Comparison of ENCODE assay signal across 8 cellular contexts in the genomic region with DNA sequence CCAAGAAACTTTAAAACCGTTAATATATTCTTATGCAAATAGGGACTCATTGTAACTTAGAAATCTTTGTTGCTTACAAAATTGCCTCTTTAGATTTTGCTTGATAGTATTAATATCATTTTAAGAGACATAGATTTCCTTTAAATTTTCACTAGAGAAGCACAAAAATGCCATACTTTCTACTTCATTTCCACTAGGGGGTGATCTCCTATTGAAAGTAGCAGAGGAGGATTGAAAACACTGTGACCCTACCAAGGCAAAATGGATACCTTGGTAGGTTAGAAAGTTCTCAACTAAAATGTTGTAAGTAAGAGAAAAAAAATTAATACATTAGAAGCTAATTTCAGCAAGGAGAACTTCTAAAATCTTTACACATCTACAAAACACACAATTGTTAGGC.
DNase-seq lines count a peak whose midpoint lies in the region; ATAC-seq and TF ChIP-seq lines count a peak whose summit lies in the region.

No MANE protein-coding gene starts in this region.

- H3K4me3 ChIP-seq in PC-3 (ENCODE audit: low read length) (no peak overlapping the region), fibroblast of lung (replicated peaks in 1 of 4; ENCODE audit: control extremely low read depth in 1 of 4, insufficient read depth in 1 of 4, low read depth in 3 of 4, low read length in 4 of 4) (no peak overlapping the region)

- no peaks in the 10 kb centered on the region for H3K36me3 ChIP-seq in PC-3 (ENCODE audit: low read depth, low read length)
- no peaks in the 10 kb centered on the region for H3K36me3 ChIP-seq in fibroblast of lung (ENCODE audit: control insufficient read depth, insufficient read depth, low read length)

- H3K9me3 Mint-ChIP-seq in stimulated activated naive B cell treated with anti-CD40 and anti-IgM and Interleukin-4, amounts not matched to agents 10 μg/mL and 1 μg/mL and 100 μg/mL, for 72 hours, result no peaks in the 10 kb centered on the region
- H3K9me3 Mint-ChIP-seq in activated naive CD4-positive, alpha-beta T cell treated with anti-CD3 and anti-CD28 coated beads, Interleukin-2, amount 10 ng/mL, durations not matched to agents 7 days and 5 days, result no peaks in the 10 kb centered on the region

- H3K9me2 ChIP-seq in PC-3 (replicated peaks; ENCODE audit: low read length), result no peaks in the 10 kb centered on the region

- peak; percentile 68 for ATAC-seq in GM18502 (IDR thresholded peaks at IDR 0.05; ENCODE audit: poor library complexity, unreplicated experiment)
- ATAC-seq in HG03025 (IDR thresholded peaks at IDR 0.05; ENCODE audit: low FRiP score, unreplicated experiment), result peak; percentile 47
- ATAC-seq in PC-3, result 0 out of 2 replicates have a peak, but pooled peaks have one; percentile 23
- peak; percentile 49 to 64 for ATAC-seq in stimulated activated naive B cell treated with anti-CD40 and anti-IgM and Interleukin-4, amounts not matched to agents 10 μg/mL and 1 μg/mL and 100 μg/mL, for 72 hours (replicated peaks)

- H3K9ac ChIP-seq in PC-3 (ENCODE audit: low read length) (0 out of 2 replicates have a peak overlapping the region, but pooled peaks have one; percentile 2), fibroblast of lung (ENCODE audit: insufficient read depth, low read length) (no peak overlapping the region)

- no peaks in the 10 kb centered on the region for H3K79me2 ChIP-seq in PC-3 (ENCODE audit: low read length)
- H3K79me2 ChIP-seq in fibroblast of lung (ENCODE audit: control insufficient read depth, insufficient read depth, low read length), result no peaks in the 10 kb centered on the region

- intact Hi-C loops in PC-3 (cut with micrococcal nuclease), result loop anchor here (1.0 to 10.0 kb wide), 7 partner anchors 386 to 1006 kb away; no protein-coding TSS in a partner anchor

- no peak overlapping the region for H3K27ac ChIP-seq in PC-3 (ENCODE audit: low read length)
- no peak overlapping the region for H3K27ac ChIP-seq in fibroblast of lung (ENCODE audit: insufficient read depth, low read length)

- H3K27me3 Mint-ChIP-seq in stimulated activated naive B cell treated with anti-CD40 and anti-IgM and Interleukin-4, amounts not matched to agents 10 μg/mL and 1 μg/mL and 100 μg/mL, for 72 hours, result no peaks in the 10 kb centered on the region
- H3K27me3 Mint-ChIP-seq in activated naive CD4-positive, alpha-beta T cell treated with anti-CD3 and anti-CD28 coated beads, Interleukin-2, amount 10 ng/mL, durations not matched to agents 7 days and 5 days, result peaks cover 4% of the 10 kb centered on the region

- TF ChIP-seq CTCF in PC-3 (conservative IDR thresholded peaks at IDR 0.05; ENCODE audit: low read depth, low read length), result peak; percentile 80
- TF ChIP-seq CTCF in fibroblast of lung (conservative IDR thresholded peaks at IDR 0.05 in 1 of 2, IDR thresholded peaks at IDR 0.05 in 1 of 2; ENCODE audit: low read depth in 1 of 2, low read length in 2 of 2), result peak; percentile 48 to 61

- no peaks in the 10 kb centered on the region for H3F3A ChIP-seq in PC-3 (ENCODE audit: low read length, unreplicated experiment)

- no peaks in the 10 kb centered on the region for H3K9me3 ChIP-seq in PC-3 (ENCODE audit: low read length)
- H3K9me3 ChIP-seq in fibroblast of lung (ENCODE audit: control insufficient read depth, insufficient read depth, low read depth, low read length), result no peaks in the 10 kb centered on the region

- H3K36me3 Mint-ChIP-seq in stimulated activated naive B cell treated with anti-CD40 and anti-IgM and Interleukin-4, amounts not matched to agents 10 μg/mL and 1 μg/mL and 100 μg/mL, for 72 hours, result no peaks in the 10 kb centered on the region
- no peaks in the 10 kb centered on the region for H3K36me3 Mint-ChIP-seq in activated naive CD4-positive, alpha-beta T cell treated with anti-CD3 and anti-CD28 coated beads, Interleukin-2, amount 10 ng/mL, durations not matched to agents 7 days and 5 days

- H3K4me3 Mint-ChIP-seq in stimulated activated naive B cell treated with anti-CD40 and anti-IgM and Interleukin-4, amounts not matched to agents 10 μg/mL and 1 μg/mL and 100 μg/mL, for 72 hours, result no peak overlapping the region
- no peak overlapping the region for H3K4me3 Mint-ChIP-seq in activated naive CD4-positive, alpha-beta T cell treated with anti-CD3 and anti-CD28 coated beads, Interleukin-2, amount 10 ng/mL, durations not matched to agents 7 days and 5 days

- H3K4me1 Mint-ChIP-seq in stimulated activated naive B cell treated with anti-CD40 and anti-IgM and Interleukin-4, amounts not matched to agents 10 μg/mL and 1 μg/mL and 100 μg/mL, for 72 hours, result no peaks in the 10 kb centered on the region
- H3K4me1 Mint-ChIP-seq in activated naive CD4-positive, alpha-beta T cell treated with anti-CD3 and anti-CD28 coated beads, Interleukin-2, amount 10 ng/mL, durations not matched to agents 7 days and 5 days, result no peaks in the 10 kb centered on the region

- H3K27me3 ChIP-seq in PC-3 (ENCODE audit: low read length) (no peaks in the 10 kb centered on the region), fibroblast of lung (ENCODE audit: control insufficient read depth, insufficient read depth, low read length) (no peaks in the 10 kb centered on the region)

- CTCF ChIA-PET in PC-3 (lab: Charles Lee), result no interaction called here
- CTCF ChIA-PET in activated naive CD4-positive, alpha-beta T cell treated with anti-CD3 and anti-CD28 coated beads, Interleukin-2, amount 10 ng/mL, durations not matched to agents 7 days and 5 days (lab: Charles Lee), result interaction anchor here (1.6 kb wide), 1 partner anchor 1000 kb away, joined by 5 read pairs; no protein-coding TSS in a partner anchor

- no TSS peak for BruUV-seq in PC-3 (replicated peaks; lab: Mats Ljungman, UMichigan)

- H2AFZ ChIP-seq in PC-3 (ENCODE audit: low read length) (no peak overlapping the region), fibroblast of lung (ENCODE audit: low read length) (no peak overlapping the region)

- DNase-seq in AG08395 (ENCODE audit: low spot score), result peak; percentile 41
- DNase-seq in PC-3, result peak; percentile 61
- peak; percentile 36 to 55 for DNase-seq in fibroblast of lung (ENCODE audit: low read depth in 2 of 2)
- DNase-seq in stimulated activated naive B cell treated with anti-CD40 and anti-IgM and Interleukin-4, amounts not matched to agents 10 μg/mL and 1 μg/mL and 100 μg/mL, for 72 hours, result no peak
- DNase-seq in occipital lobe (lab: John Stamatoyannopoulos, UW), result no peak
- DNase-seq in activated naive CD4-positive, alpha-beta T cell treated with anti-CD3 and anti-CD28 coated beads, Interleukin-2, amount 10 ng/mL, durations not matched to agents 7 days and 5 days, result no peak

- H3K4me1 ChIP-seq in PC-3 (ENCODE audit: insufficient read depth, low read length), result peaks cover 15% of the 10 kb centered on the region
- no peaks in the 10 kb centered on the region for H3K4me1 ChIP-seq in fibroblast of lung (ENCODE audit: control insufficient read depth, extremely low read depth, insufficient read depth, low read length)

- H3K27ac Mint-ChIP-seq in stimulated activated naive B cell treated with anti-CD40 and anti-IgM and Interleukin-4, amounts not matched to agents 10 μg/mL and 1 μg/mL and 100 μg/mL, for 72 hours, result no peak overlapping the region
- no peak overlapping the region for H3K27ac Mint-ChIP-seq in activated naive CD4-positive, alpha-beta T cell treated with anti-CD3 and anti-CD28 coated beads, Interleukin-2, amount 10 ng/mL, durations not matched to agents 7 days and 5 days

- POLR2A ChIA-PET in PC-3 (lab: Charles Lee; ENCODE audit: unreplicated experiment), result no interaction called here

- H3K4me2 ChIP-seq in PC-3 (ENCODE audit: low read length) (no peak overlapping the region), fibroblast of lung (ENCODE audit: extremely low read depth, insufficient read depth, low read length) (no peak overlapping the region)

- H4K20me1 ChIP-seq in PC-3 (ENCODE audit: low read length), result no peaks in the 10 kb centered on the region
- H4K20me1 ChIP-seq in fibroblast of lung (ENCODE audit: control insufficient read depth, extremely low read depth, insufficient read depth, low read length), result no peaks in the 10 kb centered on the region

Comparison
In these comparisons a context has a peak if more than half of its experiments do, and no peak if none do; other contexts are left out.
1. DNase-seq: peak in AG08395 (single experiment), PC-3 (single experiment) and fibroblast of lung (2 of 2); none in stimulated activated naive B cell treated with anti-CD40 and anti-IgM and Interleukin-4, amounts not matched to agents 10 μg/mL and 1 μg/mL and 100 μg/mL, for 72 hours (single experiment), occipital lobe (single experiment) and activated naive CD4-positive, alpha-beta T cell treated with anti-CD3 and anti-CD28 coated beads, Interleukin-2, amount 10 ng/mL, durations not matched to agents 7 days and 5 days (single experiment).
2. Peak in every context shown above with its lines, with median percentiles within 50 percentile points of each other: ATAC-seq.